1 cellular context compared by ENCODE assay signal in genomic region chr12:93200291-93200917, GRCh38.
A peak's percentile ranks its signal among the peaks of the same experiment; 100 is the strongest.
TF ChIP-seq lines count a peak whose summit lies in the region.

No MANE protein-coding gene starts in this region.

TF ChIP-seq in GM12878, 131 proteins besides CTCF, POLR2A, EP300 and RAD21 (continued from another document and continues in another):
- TF ChIP-seq, protein P1, sequence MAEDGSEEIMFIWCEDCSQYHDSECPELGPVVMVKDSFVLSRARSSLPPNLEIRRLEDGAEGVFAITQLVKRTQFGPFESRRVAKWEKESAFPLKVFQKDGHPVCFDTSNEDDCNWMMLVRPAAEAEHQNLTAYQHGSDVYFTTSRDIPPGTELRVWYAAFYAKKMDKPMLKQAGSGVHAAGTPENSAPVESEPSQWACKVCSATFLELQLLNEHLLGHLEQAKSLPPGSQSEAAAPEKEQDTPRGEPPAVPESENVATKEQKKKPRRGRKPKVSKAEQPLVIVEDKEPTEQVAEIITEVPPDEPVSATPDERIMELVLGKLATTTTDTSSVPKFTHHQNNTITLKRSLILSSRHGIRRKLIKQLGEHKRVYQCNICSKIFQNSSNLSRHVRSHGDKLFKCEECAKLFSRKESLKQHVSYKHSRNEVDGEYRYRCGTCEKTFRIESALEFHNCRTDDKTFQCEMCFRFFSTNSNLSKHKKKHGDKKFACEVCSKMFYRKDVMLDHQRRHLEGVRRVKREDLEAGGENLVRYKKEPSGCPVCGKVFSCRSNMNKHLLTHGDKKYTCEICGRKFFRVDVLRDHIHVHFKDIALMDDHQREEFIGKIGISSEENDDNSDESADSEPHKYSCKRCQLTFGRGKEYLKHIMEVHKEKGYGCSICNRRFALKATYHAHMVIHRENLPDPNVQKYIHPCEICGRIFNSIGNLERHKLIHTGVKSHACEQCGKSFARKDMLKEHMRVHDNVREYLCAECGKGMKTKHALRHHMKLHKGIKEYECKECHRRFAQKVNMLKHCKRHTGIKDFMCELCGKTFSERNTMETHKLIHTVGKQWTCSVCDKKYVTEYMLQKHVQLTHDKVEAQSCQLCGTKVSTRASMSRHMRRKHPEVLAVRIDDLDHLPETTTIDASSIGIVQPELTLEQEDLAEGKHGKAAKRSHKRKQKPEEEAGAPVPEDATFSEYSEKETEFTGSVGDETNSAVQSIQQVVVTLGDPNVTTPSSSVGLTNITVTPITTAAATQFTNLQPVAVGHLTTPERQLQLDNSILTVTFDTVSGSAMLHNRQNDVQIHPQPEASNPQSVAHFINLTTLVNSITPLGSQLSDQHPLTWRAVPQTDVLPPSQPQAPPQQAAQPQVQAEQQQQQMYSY (CRISPR knock-in tag; IDR thresholded peaks at IDR 0.05): no peak
- TF ChIP-seq NBN (IDR thresholded peaks at IDR 0.05) (no peak), HDAC6 (IDR thresholded peaks at IDR 0.05; ENCODE audit: unreplicated experiment) (no peak), IKZF2 (IDR thresholded peaks at IDR 0.05) (peak; percentile 51 to 63; a peak in 2 of 4 replicates), PBX3 (IDR thresholded peaks at IDR 0.05; ENCODE audit: insufficient replicate concordance, low read depth, low read length) (no peak), CEBPB (IDR thresholded peaks at IDR 0.05; ENCODE audit: borderline replicate concordance in 1 of 2, low read depth in 2 of 2, low read length in 2 of 2) (no peak), ZNF274 (IDR thresholded peaks at IDR 0.05; ENCODE audit: insufficient read depth, insufficient read length) (no peak), SIX5 (IDR thresholded peaks at IDR 0.05; ENCODE audit: low read depth, low read length, severe bottlenecking) (no peak), LARP7 (IDR thresholded peaks at IDR 0.05) (no peak), HCFC1 (IDR thresholded peaks at IDR 0.05; ENCODE audit: low read length) (no peak), SKIL (IDR thresholded peaks at IDR 0.05; ENCODE audit: low read depth, poor library complexity, severe bottlenecking) (no peak), CREM (IDR thresholded peaks at IDR 0.05; ENCODE audit: low read depth) (no peak), ATF3 (IDR thresholded peaks at IDR 0.05; ENCODE audit: borderline replicate concordance, extremely low read depth, low read depth, low read length) (no peak), TCF3 (IDR thresholded peaks at IDR 0.05; ENCODE audit: borderline replicate concordance, insufficient read depth, low read depth, low read length) (no peak), BACH1 (IDR thresholded peaks at IDR 0.05; ENCODE audit: borderline replicate concordance) (no peak), ZNF207 (IDR thresholded peaks at IDR 0.05; ENCODE audit: borderline replicate concordance) (no peak), JUND (IDR thresholded peaks at IDR 0.05; ENCODE audit: low read depth, low read length) (no peak), ZSCAN29 (IDR thresholded peaks at IDR 0.05) (no peak), PKNOX1 (IDR thresholded peaks at IDR 0.05) (no peak), IRF4 (IDR thresholded peaks at IDR 0.05; ENCODE audit: low read depth, low read length) (no peak), ZNF24 (IDR thresholded peaks at IDR 0.05) (no peak), NR2C1 (IDR thresholded peaks at IDR 0.05) (no peak), RBBP5 (conservative IDR thresholded peaks at IDR 0.05) (no peak), DPF2 (IDR thresholded peaks at IDR 0.05) (peak; percentile 43; the same call in 1 of the 2 replicates), ZZZ3 (IDR thresholded peaks at IDR 0.05; ENCODE audit: control insufficient read depth, insufficient read length, low read depth) (no peak), BMI1 (IDR thresholded peaks at IDR 0.05; ENCODE audit: borderline replicate concordance) (no peak), ZNF217 (IDR thresholded peaks at IDR 0.05) (no peak), MTA3 (IDR thresholded peaks at IDR 0.05; ENCODE audit: borderline replicate concordance, low read length) (no peak), IRF3 (IDR thresholded peaks at IDR 0.05) (no peak), RUNX3 (IDR thresholded peaks at IDR 0.05; ENCODE audit: low read length) (0 out of 2 replicates have a peak, but pooled peaks have one; percentile 11), HDGF (IDR thresholded peaks at IDR 0.05) (no peak), MEF2A (IDR thresholded peaks at IDR 0.05; ENCODE audit: insufficient read depth, low read depth, low read length) (no peak), CUX1 (IDR thresholded peaks at IDR 0.05; ENCODE audit: insufficient replicate concordance, low read depth, low read length) (no peak), SPI1 (IDR thresholded peaks at IDR 0.05; ENCODE audit: borderline replicate concordance, insufficient read depth, low read depth, low read length) (no peak), SMC3 (IDR thresholded peaks at IDR 0.05; ENCODE audit: borderline replicate concordance, low read length) (no peak), NR2F1 (conservative IDR thresholded peaks at IDR 0.05) (peak; percentile 98), BHLHE40 (IDR thresholded peaks at IDR 0.05; ENCODE audit: borderline replicate concordance in 1 of 2, low read depth in 2 of 2, low read length in 1 of 2) (peak; percentile 95 to 98)
- TF ChIP-seq, protein P2, sequence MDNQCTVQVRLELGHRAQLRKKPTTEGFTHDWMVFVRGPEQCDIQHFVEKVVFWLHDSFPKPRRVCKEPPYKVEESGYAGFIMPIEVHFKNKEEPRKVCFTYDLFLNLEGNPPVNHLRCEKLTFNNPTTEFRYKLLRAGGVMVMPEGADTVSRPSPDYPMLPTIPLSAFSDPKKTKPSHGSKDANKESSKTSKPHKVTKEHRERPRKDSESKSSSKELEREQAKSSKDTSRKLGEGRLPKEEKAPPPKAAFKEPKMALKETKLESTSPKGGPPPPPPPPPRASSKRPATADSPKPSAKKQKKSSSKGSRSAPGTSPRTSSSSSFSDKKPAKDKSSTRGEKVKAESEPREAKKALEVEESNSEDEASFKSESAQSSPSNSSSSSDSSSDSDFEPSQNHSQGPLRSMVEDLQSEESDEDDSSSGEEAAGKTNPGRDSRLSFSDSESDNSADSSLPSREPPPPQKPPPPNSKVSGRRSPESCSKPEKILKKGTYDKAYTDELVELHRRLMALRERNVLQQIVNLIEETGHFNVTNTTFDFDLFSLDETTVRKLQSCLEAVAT (IDR thresholded peaks at IDR 0.05): no peak
- TF ChIP-seq, protein P3, sequence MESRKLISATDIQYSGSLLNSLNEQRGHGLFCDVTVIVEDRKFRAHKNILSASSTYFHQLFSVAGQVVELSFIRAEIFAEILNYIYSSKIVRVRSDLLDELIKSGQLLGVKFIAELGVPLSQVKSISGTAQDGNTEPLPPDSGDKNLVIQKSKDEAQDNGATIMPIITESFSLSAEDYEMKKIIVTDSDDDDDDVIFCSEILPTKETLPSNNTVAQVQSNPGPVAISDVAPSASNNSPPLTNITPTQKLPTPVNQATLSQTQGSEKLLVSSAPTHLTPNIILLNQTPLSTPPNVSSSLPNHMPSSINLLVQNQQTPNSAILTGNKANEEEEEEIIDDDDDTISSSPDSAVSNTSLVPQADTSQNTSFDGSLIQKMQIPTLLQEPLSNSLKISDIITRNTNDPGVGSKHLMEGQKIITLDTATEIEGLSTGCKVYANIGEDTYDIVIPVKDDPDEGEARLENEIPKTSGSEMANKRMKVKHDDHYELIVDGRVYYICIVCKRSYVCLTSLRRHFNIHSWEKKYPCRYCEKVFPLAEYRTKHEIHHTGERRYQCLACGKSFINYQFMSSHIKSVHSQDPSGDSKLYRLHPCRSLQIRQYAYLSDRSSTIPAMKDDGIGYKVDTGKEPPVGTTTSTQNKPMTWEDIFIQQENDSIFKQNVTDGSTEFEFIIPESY (IDR thresholded peaks at IDR 0.05): no peak
- TF ChIP-seq, protein P4, sequence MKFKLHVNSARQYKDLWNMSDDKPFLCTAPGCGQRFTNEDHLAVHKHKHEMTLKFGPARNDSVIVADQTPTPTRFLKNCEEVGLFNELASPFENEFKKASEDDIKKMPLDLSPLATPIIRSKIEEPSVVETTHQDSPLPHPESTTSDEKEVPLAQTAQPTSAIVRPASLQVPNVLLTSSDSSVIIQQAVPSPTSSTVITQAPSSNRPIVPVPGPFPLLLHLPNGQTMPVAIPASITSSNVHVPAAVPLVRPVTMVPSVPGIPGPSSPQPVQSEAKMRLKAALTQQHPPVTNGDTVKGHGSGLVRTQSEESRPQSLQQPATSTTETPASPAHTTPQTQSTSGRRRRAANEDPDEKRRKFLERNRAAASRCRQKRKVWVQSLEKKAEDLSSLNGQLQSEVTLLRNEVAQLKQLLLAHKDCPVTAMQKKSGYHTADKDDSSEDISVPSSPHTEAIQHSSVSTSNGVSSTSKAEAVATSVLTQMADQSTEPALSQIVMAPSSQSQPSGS (IDR thresholded peaks at IDR 0.05; ENCODE audit: low read length): no peak
- TF ChIP-seq, protein P5, sequence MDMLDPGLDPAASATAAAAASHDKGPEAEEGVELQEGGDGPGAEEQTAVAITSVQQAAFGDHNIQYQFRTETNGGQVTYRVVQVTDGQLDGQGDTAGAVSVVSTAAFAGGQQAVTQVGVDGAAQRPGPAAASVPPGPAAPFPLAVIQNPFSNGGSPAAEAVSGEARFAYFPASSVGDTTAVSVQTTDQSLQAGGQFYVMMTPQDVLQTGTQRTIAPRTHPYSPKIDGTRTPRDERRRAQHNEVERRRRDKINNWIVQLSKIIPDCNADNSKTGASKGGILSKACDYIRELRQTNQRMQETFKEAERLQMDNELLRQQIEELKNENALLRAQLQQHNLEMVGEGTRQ (IDR thresholded peaks at IDR 0.05; ENCODE audit: borderline replicate concordance, low read depth, low read length): no peak; the same call in 1 of the 2 replicates
